ENCODE assay signal across 19 cellular contexts in the genomic region with DNA sequence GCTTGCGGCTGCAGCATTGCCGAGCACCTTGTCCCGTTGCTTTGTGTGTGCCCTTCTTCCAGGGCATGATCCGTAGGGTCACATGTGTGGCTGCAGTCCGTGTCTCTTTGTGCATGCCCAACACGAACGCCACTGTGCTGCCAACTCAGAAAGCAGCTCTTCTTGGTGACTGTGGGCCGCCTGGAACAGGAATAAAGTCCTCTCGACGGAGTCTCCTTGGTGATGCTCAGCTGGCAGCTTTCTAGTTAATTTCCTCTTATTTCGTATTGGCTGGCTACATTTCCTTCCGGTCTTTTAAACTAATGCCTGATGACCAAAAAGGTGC.
A peak's percentile ranks its signal among the peaks of the same experiment; 100 is the strongest.
DNase-seq lines count a peak whose midpoint lies in the region; ATAC-seq lines count a peak whose summit lies in the region.
"Had no signal": no experiment of that assay in that cellular context is flagged by ENCODE, and none has a peak within 500 bp of the region (broad histone marks: within the 10 kb centered on the region; RNA-seq: fewer than 3 reads in every experiment).

No MANE protein-coding gene starts in this region.

- H3K4me3 Mint-ChIP-seq in activated T-cell treated with anti-CD3 and anti-CD28 coated beads, Interleukin-2, amount 50 U/mL, for 24 hours: no peak overlapping the region
- no peak overlapping the region for H3K4me3 Mint-ChIP-seq in memory B cell
- H3K4me3 Mint-ChIP-seq: H9 had no signal

- no peak for DNase-seq in activated T-cell treated with anti-CD3 and anti-CD28 coated beads, Interleukin-2, amount 50 U/mL, for 24 hours
- DNase-seq in activated T-cell treated with anti-CD3 and anti-CD28 coated beads, Interleukin-2, amount 50 U/mL, for 48 hours: no peak
- peak in 31 of 61 donors; percentile 24 to 79 (median 56) for DNase-seq in caudate nucleus (lab: John Stamatoyannopoulos, UW)
- no peak for DNase-seq in memory B cell (ENCODE audit: low spot score in 2 of 2)
- DNase-seq in substantia nigra (lab: John Stamatoyannopoulos, UW): peak in 28 of 49 donors; percentile 39 to 87 (median 73)
- DNase-seq in activated CD4-positive, alpha-beta T cell treated with anti-CD3 and anti-CD28 coated beads for 4 hours: no peak
- no peak for DNase-seq in NCI-H345 treated with DMSO at 0.1 percent for 48 hours (lab: John Stamatoyannopoulos, UW; ENCODE audit: unreplicated experiment)
- no peak for DNase-seq in SKM-1 treated with dmso at 0.1 percent for 144 hours (lab: John Stamatoyannopoulos, UW; ENCODE audit: unreplicated experiment)
- DNase-seq: 8988T, Calu3, MG63, NCI-H1105, NCI-H187, NCI-H82 had no signal

- H3K36me3 Mint-ChIP-seq in activated T-cell treated with anti-CD3 and anti-CD28 coated beads, Interleukin-2, amount 50 U/mL, for 24 hours (ENCODE audit: low read depth): peaks cover 88% of the 10 kb centered on the region
- peaks cover 60% of the 10 kb centered on the region for H3K36me3 Mint-ChIP-seq in memory B cell

- ATAC-seq in memory B cell (ENCODE audit: low read depth): no peak
- ATAC-seq: GM12878, HepG2 had no signal

- H3K27me3 Mint-ChIP-seq in activated T-cell treated with anti-CD3 and anti-CD28 coated beads, Interleukin-2, amount 50 U/mL, for 24 hours: no peaks in the 10 kb centered on the region
- H3K27me3 Mint-ChIP-seq in memory B cell: peaks cover 1% of the 10 kb centered on the region

- H3K27ac Mint-ChIP-seq in activated T-cell treated with anti-CD3 and anti-CD28 coated beads, Interleukin-2, amount 50 U/mL, for 24 hours: peak overlapping the region; percentile 35
- H3K27ac Mint-ChIP-seq in memory B cell: peak overlapping the region; percentile 22
- H3K27ac Mint-ChIP-seq: H9 had no signal

- peaks cover 65% of the 10 kb centered on the region for H3K4me1 Mint-ChIP-seq in activated T-cell treated with anti-CD3 and anti-CD28 coated beads, Interleukin-2, amount 50 U/mL, for 24 hours (ENCODE audit: low read depth)
- peaks cover 28% of the 10 kb centered on the region for H3K4me1 Mint-ChIP-seq in memory B cell

- H3K27ac ChIP-seq in caudate nucleus (ENCODE audit: low read depth, low read length) (no peak overlapping the region), substantia nigra (ENCODE audit: low read depth, low read length, poor library complexity, severe bottlenecking) (no peak overlapping the region)
- H3K27ac ChIP-seq: C4-2B, KMS-11 had no signal

- peaks cover 23% of the 10 kb centered on the region for H3K9me3 Mint-ChIP-seq in activated T-cell treated with anti-CD3 and anti-CD28 coated beads, Interleukin-2, amount 50 U/mL, for 24 hours
- H3K9me3 Mint-ChIP-seq in memory B cell: peaks cover 13% of the 10 kb centered on the region

Comparison
In these comparisons a context has a peak if more than half of its experiments do, and no peak if none do; other contexts are left out.
1. DNase-seq: peak in caudate nucleus (31 of 61) and substantia nigra (28 of 49); none in activated T-cell treated with anti-CD3 and anti-CD28 coated beads, Interleukin-2, amount 50 U/mL, for 24 hours (single experiment), activated T-cell treated with anti-CD3 and anti-CD28 coated beads, Interleukin-2, amount 50 U/mL, for 48 hours (0 of 2), memory B cell (0 of 2), activated CD4-positive, alpha-beta T cell treated with anti-CD3 and anti-CD28 coated beads for 4 hours (0 of 2), NCI-H345 treated with DMSO at 0.1 percent for 48 hours (single experiment) and SKM-1 treated with dmso at 0.1 percent for 144 hours (single experiment).